Comparison of ENCODE assay signal across 1 cellular context in genomic region chr9:104144336-104144735, GRCh38.
TF ChIP-seq lines count a peak whose summit lies in the region.

No MANE protein-coding gene starts in this region.

TF ChIP-seq in K562, 482 proteins besides CTCF, POLR2A, EP300 and RAD21 (continued from another document):
- TF ChIP-seq HOMEZ (CRISPR knock-in tag; IDR thresholded peaks at IDR 0.05) = no peak
